Comparison of ENCODE assay signal across 8 cellular contexts in the genomic region with DNA sequence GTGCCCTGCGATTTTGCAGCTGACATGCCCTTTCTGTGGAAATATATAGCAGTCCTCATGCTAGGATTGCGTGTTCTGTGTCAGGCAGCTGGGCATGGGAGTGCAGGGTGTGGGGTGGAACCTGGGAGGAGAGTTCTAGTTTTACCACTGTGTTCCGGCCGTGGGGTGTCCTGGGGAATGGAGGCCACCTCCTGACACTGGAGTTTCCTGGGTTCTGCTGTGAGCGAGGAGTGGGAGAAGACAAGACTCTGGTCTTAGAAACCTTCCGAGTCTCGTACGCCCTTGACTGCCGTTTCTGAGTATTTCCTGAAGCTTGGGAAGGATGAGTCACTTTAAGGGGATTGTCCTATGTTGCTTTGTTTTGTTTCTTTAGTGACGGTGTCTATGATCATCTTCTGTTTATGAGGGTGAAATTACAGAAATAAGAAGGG. TPM values are rescaled to one million over a fixed set of nuclear protein-coding genes. Genes with fewer than 3 reads are reported as not detected.
DNase-seq lines count a peak whose midpoint lies in the region; ATAC-seq and TF ChIP-seq lines count a peak whose summit lies in the region.

No MANE protein-coding gene starts in this region.

- peak overlapping the region; percentile 80 for H3K27ac Mint-ChIP-seq in progenitor cell of endocrine pancreas

- peaks cover 40% of the 10 kb centered on the region for H3K4me1 Mint-ChIP-seq in progenitor cell of endocrine pancreas (ENCODE audit: low read depth)

- no peak for TF ChIP-seq CTCF in progenitor cell of endocrine pancreas (IDR thresholded peaks at IDR 0.05; ENCODE audit: unreplicated experiment)

- peaks cover 13% of the 10 kb centered on the region for H3K36me3 Mint-ChIP-seq in progenitor cell of endocrine pancreas (ENCODE audit: insufficient read depth)

- no peak overlapping the region for H3K4me3 Mint-ChIP-seq in progenitor cell of endocrine pancreas (ENCODE audit: low read depth)

- ATAC-seq in HG03025 (IDR thresholded peaks at IDR 0.05; ENCODE audit: low FRiP score, unreplicated experiment), result no peak

- DNase-seq in HCEC 1CT (peak; percentile 84), fibroblast of peridontal ligament (ENCODE audit: extremely low read depth) (peak; percentile 81), progenitor cell of endocrine pancreas (ENCODE audit: low spot score, unreplicated experiment) (no peak), H4 (ENCODE audit: low spot score) (no peak), NCI-H510A treated with DMSO at 0.1 percent for 48 hours (lab: John Stamatoyannopoulos, UW) (no peak), inferior parietal cortex (ENCODE audit: extremely low spot score) (no peak)
- DNase-seq in activated CD4-positive, alpha-beta T cell treated with anti-CD3 and anti-CD28 coated beads for 4 hours, result peak; percentile 38 to 44

- no peaks in the 10 kb centered on the region for H3K9me3 Mint-ChIP-seq in progenitor cell of endocrine pancreas (ENCODE audit: low read depth)

- H3K27me3 Mint-ChIP-seq in progenitor cell of endocrine pancreas, result no peaks in the 10 kb centered on the region

RNA-seq across cellular contexts. Expression of a gene that starts 19.0 kb away (rescaled TPM):
- total RNA-seq in progenitor cell of endocrine pancreas, result 328 and 362 TPM in 2 replicates
- 289 and 391 TPM in 2 replicates for total RNA-seq in H4 (2014; rRNA removed; shearing (Covaris generic))

RNA-seq across cellular contexts. Expression of a gene that starts 41.8 kb away (rescaled TPM):
- 1.2 and 2.4 TPM in 2 replicates for total RNA-seq in progenitor cell of endocrine pancreas
- 0.06 TPM in 1 of 2 replicates, not detected in the other for total RNA-seq in H4 (2014; rRNA removed; shearing (Covaris generic))

Comparison
In these comparisons a context has a peak if more than half of its experiments do, and no peak if none do; other contexts are left out.
1. DNase-seq: peak in HCEC 1CT (single experiment), activated CD4-positive, alpha-beta T cell treated with anti-CD3 and anti-CD28 coated beads for 4 hours (2 of 2) and fibroblast of peridontal ligament (single experiment); none in progenitor cell of endocrine pancreas (single experiment), H4 (single experiment), NCI-H510A treated with DMSO at 0.1 percent for 48 hours (single experiment) and inferior parietal cortex (single experiment).